8 cellular contexts compared by ENCODE assay signal in genomic region chr14:64503434-64504309, GRCh38. TPM values are rescaled to one million over a fixed set of nuclear protein-coding genes. Genes with fewer than 3 reads are reported as not detected.
DNase-seq lines count a peak whose midpoint lies in the region; ATAC-seq lines count a peak whose summit lies in the region.

ZBTB25 (minus strand) TSS chr14:64503838; CDS start chr14:64490533, 13,305 bp downstream.

- H2BK120ac ChIP-seq in mesenchymal stem cell (ENCODE audit: low read depth, low read length): peak within 1 kb of the TSS; percentile 100

- peak within 1 kb of the TSS; percentile 100 for H2BK5ac ChIP-seq in mesenchymal stem cell (ENCODE audit: low read depth, low read length, poor library complexity, severe bottlenecking)

- DNase-seq in CMK (ENCODE audit: low read depth): peak; percentile 82
- DNase-seq in HS-27A (ENCODE audit: low read depth): peak; percentile 77
- peak; percentile 96 for DNase-seq in NK-92 treated with Interleukin-12 subunit alpha and Interleukin-12 subunit beta, amount 100 ng/mL, for 24 hours (lab: John Stamatoyannopoulos, UW)
- peak; percentile 99 for DNase-seq in effector memory CD4-positive, alpha-beta T cell
- peak; percentile 95 for DNase-seq in mesenchymal stem cell
- peak; percentile 87 for DNase-seq in stimulated activated CD8-positive, alpha-beta memory T cell treated with anti-CD3 and anti-CD28 coated beads, Interleukin-12 subunit alpha, Interleukin-12 subunit beta, amount 100 ng/mL, for 24 hours (ENCODE audit: extremely low read depth)

- peak within 1 kb of the TSS; percentile 70 to 98 for H3K23ac ChIP-seq in mesenchymal stem cell (ENCODE audit: low read length in 2 of 2)

- no peaks in the 10 kb centered on the region for H3K9me3 ChIP-seq in effector memory CD4-positive, alpha-beta T cell (ENCODE audit: control insufficient read depth, low read length)
- H3K9me3 ChIP-seq in mesenchymal stem cell (ENCODE audit: control insufficient read depth, low read length): no peaks in the 10 kb centered on the region

- H2BK15ac ChIP-seq in mesenchymal stem cell (ENCODE audit: low read depth, poor library complexity, severe bottlenecking): peak within 1 kb of the TSS; percentile 99

- H2BK12ac ChIP-seq in mesenchymal stem cell (ENCODE audit: low read length in 2 of 2): peak within 1 kb of the TSS; percentile 81 to 98

- CTCF ChIA-PET in activated CD8-positive, alpha-beta memory T cell treated with anti-CD3 and anti-CD28 coated beads for 36 hours (lab: Charles Lee): interaction anchor here (1.0 to 3.0 kb wide), 4 partner anchors 8 to 25 kb away, joined by 3 to 8 read pairs (median 3); no protein-coding TSS in a partner anchor

- H3K14ac ChIP-seq in mesenchymal stem cell (ENCODE audit: low read length in 2 of 2): peak within 1 kb of the TSS; percentile 63 to 100

- H2AK5ac ChIP-seq in mesenchymal stem cell (ENCODE audit: low read length, severe bottlenecking): peak within 1 kb of the TSS; percentile 91

- peak within 1 kb of the TSS; percentile 100 for H4K91ac ChIP-seq in mesenchymal stem cell (ENCODE audit: low read length)

- H3K27ac ChIP-seq in effector memory CD4-positive, alpha-beta T cell (ENCODE audit: insufficient read depth, low read length, poor library complexity, severe bottlenecking): peak within 1 kb of the TSS; percentile 100
- H3K27ac ChIP-seq in mesenchymal stem cell (ENCODE audit: low read length, poor library complexity, severe bottlenecking): peak within 1 kb of the TSS; percentile 100

- peak within 1 kb of the TSS; percentile 73 for H2AFZ ChIP-seq in mesenchymal stem cell (ENCODE audit: low read depth, low read length)

- peak within 1 kb of the TSS; percentile 79 for H3K4me3 ChIP-seq in effector memory CD4-positive, alpha-beta T cell (ENCODE audit: insufficient read depth, low read depth, low read length, poor library complexity, severe bottlenecking)
- H3K4me3 ChIP-seq in mesenchymal stem cell (ENCODE audit: insufficient read depth in 1 of 2, low read depth in 1 of 2, low read length in 2 of 2): peak within 1 kb of the TSS; percentile 93

- H3K4ac ChIP-seq in mesenchymal stem cell (ENCODE audit: low read depth in 1 of 2, low read length in 2 of 2): peak within 1 kb of the TSS; percentile 99

- peak within 1 kb of the TSS; percentile 97 for H3K9ac ChIP-seq in mesenchymal stem cell (ENCODE audit: low read length)

- POLR2A ChIA-PET in activated CD8-positive, alpha-beta memory T cell treated with anti-CD3 and anti-CD28 coated beads for 36 hours (lab: Charles Lee): interaction anchor here (0.7 to 2.0 kb wide), 7 partner anchors 12 to 202 kb away, joined by 3 to 9 read pairs (median 4); partner anchors contain the start of genes HSPA2 and MTHFD1

- peaks cover 47% of the 10 kb centered on the region for H3K4me1 ChIP-seq in effector memory CD4-positive, alpha-beta T cell (ENCODE audit: control insufficient read depth, insufficient read depth, low read length, poor library complexity, severe bottlenecking)
- peaks cover 11% of the 10 kb centered on the region for H3K4me1 ChIP-seq in mesenchymal stem cell (ENCODE audit: control insufficient read depth, insufficient read depth, low read depth, low read length)

- peak within 1 kb of the TSS; percentile 99 to 100 for H3K18ac ChIP-seq in mesenchymal stem cell (ENCODE audit: low read depth in 1 of 2, low read length in 2 of 2)

- ATAC-seq in GM19468 (IDR thresholded peaks at IDR 0.05; ENCODE audit: extremely low read depth, unreplicated experiment): peak; percentile 56

- H3K4me2 ChIP-seq in mesenchymal stem cell (ENCODE audit: low read length, poor library complexity, severe bottlenecking): peak within 1 kb of the TSS; percentile 96

- H3K36me3 ChIP-seq in effector memory CD4-positive, alpha-beta T cell (ENCODE audit: control insufficient read depth, insufficient read depth, low read length): no peaks in the 10 kb centered on the region
- H3K36me3 ChIP-seq in mesenchymal stem cell (ENCODE audit: control insufficient read depth in 1 of 2, insufficient read depth in 2 of 2, low read depth in 1 of 2, low read length in 2 of 2): peaks cover 0 to 5% of the 10 kb centered on the region in 2 experiments

- peak within 1 kb of the TSS; percentile 100 for H4K8ac ChIP-seq in mesenchymal stem cell (ENCODE audit: low read length)

- H3K27me3 ChIP-seq in effector memory CD4-positive, alpha-beta T cell (replicated peaks; ENCODE audit: control insufficient read depth, insufficient read depth, low read length, poor library complexity, severe bottlenecking): no peaks in the 10 kb centered on the region
- no peaks in the 10 kb centered on the region for H3K27me3 ChIP-seq in mesenchymal stem cell (ENCODE audit: control insufficient read depth in 1 of 2, insufficient read depth in 1 of 2, low read length in 2 of 2)

- WGBS in mesenchymal stem cell: 1% methylated on average over 82 of the region's 87 CpGs

- H3K79me1 ChIP-seq in mesenchymal stem cell (replicated peaks; ENCODE audit: low read length, poor library complexity, severe bottlenecking): peaks cover 2% of the 10 kb centered on the region

RNA-seq across cellular contexts. Expression of gene ZBTB25, which starts in this region (rescaled TPM):
- total RNA-seq in activated CD8-positive, alpha-beta memory T cell treated with anti-CD3 and anti-CD28 coated beads for 36 hours: 10 to 100 TPM; 24.6 to 25.4 TPM
- 5.2 TPM for polyA plus RNA-seq in mesenchymal stem cell (2013, experiment 1 of 2)
- polyA plus RNA-seq in mesenchymal stem cell (2013, experiment 2 of 2): 5.1 TPM

Comparison
In these comparisons a context has a peak if more than half of its experiments do, and no peak if none do; other contexts are left out.
1. Peak in every context shown above with its lines: DNase-seq, ATAC-seq, H3K4me3 ChIP-seq and H3K27ac ChIP-seq.